Comparison of ENCODE assay signal across 8 cellular contexts in genomic region chr18:50288348-50289102, GRCh38. TPM values are rescaled to one million over a fixed set of nuclear protein-coding genes. Genes with fewer than 3 reads are reported as not detected.
A peak's percentile ranks its signal among the peaks of the same experiment; 100 is the strongest.
DNase-seq lines count a peak whose midpoint lies in the region; ATAC-seq and TF ChIP-seq lines count a peak whose summit lies in the region.
"Not testable (repeated sequence)": the region's sequence is repeated elsewhere in the genome, so short reads cannot be mapped to it uniquely, and the experiment has no call there.

No MANE protein-coding gene starts in this region.

- ATAC-seq in DND-41 (ENCODE audit: insufficient read depth, low read depth); memory B cell (ENCODE audit: low read depth); psoas muscle; upper lobe of right lung: not testable (repeated sequence)

- H3K9me3 ChIP-seq in DND-41 (ENCODE audit: insufficient read depth, low read length, severe bottlenecking); mammary epithelial cell (replicated peaks; ENCODE audit: insufficient read depth, low read length); psoas muscle; upper lobe of right lung: not testable (repeated sequence)

- WGBS in mammary epithelial cell (ENCODE audit: low coverage, missing lambda C conversion rate), result 80% methylated on average over 18 of the region's 21 CpGs
- WGBS in psoas muscle, 3 donors, result 75 to 77% (median 76%) methylated on average over 21 of the region's 21 CpGs

- POLR2A ChIA-PET in activated CD4-positive, alpha-beta memory T cell treated with anti-CD3 and anti-CD28 coated beads for 36 hours (lab: Charles Lee), result not testable (repeated sequence)

- H3K27me3 ChIP-seq in DND-41 (ENCODE audit: insufficient read depth, low read length, poor library complexity); mammary epithelial cell (ENCODE audit: insufficient read depth, low read length); psoas muscle (ENCODE audit: insufficient read depth in 3 of 3, low read length in 2 of 3); upper lobe of right lung: not testable (repeated sequence)

- H3K9me3 Mint-ChIP-seq in activated CD4-positive, alpha-beta memory T cell treated with anti-CD3 and anti-CD28 coated beads for 36 hours; memory B cell: not testable (repeated sequence)

- peak overlapping the region; percentile 84 for H3K27ac ChIP-seq in DND-41 (ENCODE audit: low read length)
- peak overlapping the region; percentile 66 for H3K27ac ChIP-seq in mammary epithelial cell (ENCODE audit: insufficient read depth, low read depth, low read length)
- H3K27ac ChIP-seq in psoas muscle, result peak overlapping the region; percentile 91
- H3K27ac ChIP-seq in upper lobe of right lung, result peak overlapping the region; percentile 94

- H3K27me3 Mint-ChIP-seq in activated CD4-positive, alpha-beta memory T cell treated with anti-CD3 and anti-CD28 coated beads for 36 hours; memory B cell: not testable (repeated sequence)

- H4K20me1 ChIP-seq in DND-41 (ENCODE audit: insufficient read depth, low read length); mammary epithelial cell (ENCODE audit: insufficient read depth, low read length): not testable (repeated sequence)

- not testable (repeated sequence) for BruUV-seq in mammary epithelial cell (replicated peaks; lab: Mats Ljungman, UMichigan)

- peak overlapping the region; percentile 79 for H3K9ac ChIP-seq in DND-41 (ENCODE audit: low read depth, low read length)
- H3K9ac ChIP-seq in mammary epithelial cell (ENCODE audit: insufficient read depth, low read length), result peak overlapping the region; percentile 69

- H3K36me3 Mint-ChIP-seq in activated CD4-positive, alpha-beta memory T cell treated with anti-CD3 and anti-CD28 coated beads for 36 hours, result peaks cover 34% of the 10 kb centered on the region
- H3K36me3 Mint-ChIP-seq in memory B cell, result peaks cover 28% of the 10 kb centered on the region

- in situ Hi-C loops in mammary epithelial cell (cut with MboI; ENCODE audit: low sequenced_read_pairs in 2 of 2), result not testable (repeated sequence)

- H3K4me3 ChIP-seq in DND-41 (ENCODE audit: low read depth in 1 of 2, low read length in 2 of 2) (peak overlapping the region; percentile 40 to 90), mammary epithelial cell (replicated peaks in 1 of 3; ENCODE audit: insufficient read depth in 1 of 3, low read depth in 2 of 3, low read length in 3 of 3) (peak overlapping the region; percentile 88 to 97 (median 95)), fibroblast of the aortic adventitia (ENCODE audit: low read depth, low read length) (peak overlapping the region; percentile 93), psoas muscle (peak overlapping the region; percentile 75), upper lobe of right lung (peak overlapping the region; percentile 74)

- H3K4me1 Mint-ChIP-seq in activated CD4-positive, alpha-beta memory T cell treated with anti-CD3 and anti-CD28 coated beads for 36 hours (ENCODE audit: low read depth), result peaks cover 22% of the 10 kb centered on the region
- H3K4me1 Mint-ChIP-seq in memory B cell, result peaks cover 20% of the 10 kb centered on the region

- H3K36me3 ChIP-seq in DND-41 (ENCODE audit: insufficient read depth, low read length), result peaks cover 32% of the 10 kb centered on the region
- H3K36me3 ChIP-seq in mammary epithelial cell (ENCODE audit: insufficient read depth, low read length); upper lobe of right lung: not testable (repeated sequence)
- H3K36me3 ChIP-seq in psoas muscle (ENCODE audit: insufficient read depth in 1 of 2, low read depth in 1 of 2), result peaks cover 0 to 25% of the 10 kb centered on the region in 2 donors

- CTCF ChIA-PET in activated CD4-positive, alpha-beta memory T cell treated with anti-CD3 and anti-CD28 coated beads for 36 hours (lab: Charles Lee), result interaction anchor here (0.6 to 2.0 kb wide), 3 partner anchors 19 to 69 kb away, joined by 3 to 11 read pairs (median 4); no protein-coding TSS in a partner anchor
- CTCF ChIA-PET in mammary epithelial cell (lab: Charles Lee; ENCODE audit: low non-redundant PET), result not testable (repeated sequence)

- H3K4me1 ChIP-seq in DND-41 (ENCODE audit: insufficient read depth, low read length) (peaks cover 20% of the 10 kb centered on the region), mammary epithelial cell (ENCODE audit: insufficient read depth, low read length) (peaks cover 26% of the 10 kb centered on the region)
- not testable (repeated sequence) for H3K4me1 ChIP-seq in psoas muscle, upper lobe of right lung

- H3K79me2 ChIP-seq in DND-41 (ENCODE audit: insufficient read depth, low read length) (peaks cover 31% of the 10 kb centered on the region), mammary epithelial cell (ENCODE audit: insufficient read depth, low read length) (peaks cover 30% of the 10 kb centered on the region)

- intact Hi-C loops in activated CD4-positive, alpha-beta memory T cell treated with anti-CD3 and anti-CD28 coated beads for 36 hours (cut with micrococcal nuclease), result loop anchor here (1.0 to 10.0 kb wide), 4 partner anchors 10 to 1354 kb away; partner anchors contain the start of gene ACAA2
- intact Hi-C loops in mammary epithelial cell (cut with micrococcal nuclease) (loop anchor here (5.0 kb wide), 1 partner anchor 139 kb away; no protein-coding TSS in a partner anchor), psoas muscle (cut with DNase I) (loop anchor here in 1 of 2 donors (10.0 kb wide), 1 partner anchor 906 kb away; the partner anchor contains the start of gene MEX3C)
- intact Hi-C loops in upper lobe of right lung (cut with DNase I), result not testable (repeated sequence)

- dilution Hi-C loops in mammary epithelial cell (cut with HindIII; ENCODE audit: low sequenced_read_pairs), result not testable (repeated sequence)

- peak overlapping the region; percentile 76; the same call in 1 of the 2 replicates for H3K4me2 ChIP-seq in DND-41 (ENCODE audit: insufficient read depth, low read length)
- peak overlapping the region; percentile 83 for H3K4me2 ChIP-seq in mammary epithelial cell (ENCODE audit: insufficient read depth, low read depth, low read length)

- H3K4me3 Mint-ChIP-seq in activated CD4-positive, alpha-beta memory T cell treated with anti-CD3 and anti-CD28 coated beads for 36 hours, result peak overlapping the region; percentile 88
- H3K4me3 Mint-ChIP-seq in memory B cell, result peak overlapping the region; percentile 97

- not testable (repeated sequence) for TF ChIP-seq CTCF in DND-41 (IDR thresholded peaks at IDR 0.05; ENCODE audit: borderline replicate concordance, extremely low read depth, low read length, poor library complexity, severe bottlenecking); mammary epithelial cell (conservative IDR thresholded peaks at IDR 0.05 in 1 of 2, IDR thresholded peaks at IDR 0.05 in 1 of 2; ENCODE audit: extremely low read depth in 1 of 2, insufficient read depth in 1 of 2, low read depth in 1 of 2, low read length in 2 of 2); fibroblast of the aortic adventitia (IDR thresholded peaks at IDR 0.05; ENCODE audit: insufficient read depth, low read length); psoas muscle (IDR thresholded peaks at IDR 0.05); upper lobe of right lung (IDR thresholded peaks at IDR 0.05)

- not testable (repeated sequence) for DNase-seq in DND-41; activated CD4-positive, alpha-beta memory T cell treated with anti-CD3 and anti-CD28 coated beads for 36 hours; mammary epithelial cell; fibroblast of the aortic adventitia (ENCODE audit: low read depth); memory B cell (ENCODE audit: low spot score in 2 of 2); psoas muscle; upper lobe of right lung
- peak; percentile 35 for DNase-seq in NCI-H1105 treated with DMSO at 0.1 percent for 48 hours (lab: John Stamatoyannopoulos, UW)

- H2AFZ ChIP-seq in DND-41 (ENCODE audit: low read depth, low read length), result peak overlapping the region; percentile 95
- peak overlapping the region; percentile 100 for H2AFZ ChIP-seq in mammary epithelial cell (ENCODE audit: low read depth, low read length)

- H3K27ac Mint-ChIP-seq in activated CD4-positive, alpha-beta memory T cell treated with anti-CD3 and anti-CD28 coated beads for 36 hours, result peak overlapping the region; percentile 100
- peak overlapping the region; percentile 85 for H3K27ac Mint-ChIP-seq in memory B cell

RNA-seq across cellular contexts. Expression of gene CXXC1, which starts 1.0 kb away (rescaled TPM):
- total RNA-seq in activated CD4-positive, alpha-beta memory T cell treated with anti-CD3 and anti-CD28 coated beads for 36 hours, result 10 to 100 TPM; 80.8 to 80.9 TPM
- 10 to 100 TPM; 27.7 to 78.2 TPM for total RNA-seq in mammary epithelial cell
- 67.3 TPM for polyA plus RNA-seq in mammary epithelial cell
- polyA minus RNA-seq in mammary epithelial cell, result 25.7 TPM
- total RNA-seq in fibroblast of the aortic adventitia (ENCODE audit: low replicate concordance), result 44.6 and 68.4 TPM in 2 replicates
- 10 to 100 TPM; 20.0 to 30.9 (median 21.7) TPM for total RNA-seq in psoas muscle
- 10 to 100 TPM; 28.0 to 71.6 (median 52.4) TPM for polyA plus RNA-seq in psoas muscle
- 75.9 TPM for total RNA-seq in upper lobe of right lung

RNA-seq across cellular contexts. Expression of gene MBD1, which starts 7.2 kb away (rescaled TPM):
- total RNA-seq in activated CD4-positive, alpha-beta memory T cell treated with anti-CD3 and anti-CD28 coated beads for 36 hours, result 10 to 100 TPM; 69.4 to 70.5 TPM
- total RNA-seq in mammary epithelial cell (100 to 1,000 TPM; 102 to 196 TPM), fibroblast of the aortic adventitia (ENCODE audit: low replicate concordance) (42.7 and 50.3 TPM in 2 replicates), psoas muscle (10 to 100 TPM; 47.3 to 67.2 (median 51.5) TPM), upper lobe of right lung (56.3 TPM)
- polyA plus RNA-seq in mammary epithelial cell (83.4 TPM), psoas muscle (10 to 100 TPM; 33.5 to 97.6 (median 52.6) TPM)
- polyA minus RNA-seq in mammary epithelial cell, result 81.4 TPM

RNA-seq across cellular contexts. Expression of gene CFAP53, which starts 22.2 kb away (rescaled TPM):
- under 1 TPM; 0.26 to 0.48 TPM for total RNA-seq in activated CD4-positive, alpha-beta memory T cell treated with anti-CD3 and anti-CD28 coated beads for 36 hours
- total RNA-seq in mammary epithelial cell, result 1 to 10 TPM in 1 of 2 donors, under 1 TPM in 1; 0.67 to 1.7 TPM
- 0.29 TPM for polyA plus RNA-seq in mammary epithelial cell
- not detected for polyA minus RNA-seq in mammary epithelial cell
- total RNA-seq in fibroblast of the aortic adventitia (ENCODE audit: low replicate concordance), result 0.27 and 0.57 TPM in 2 replicates
- 1 to 10 TPM in 1 of 4 donors, under 1 TPM in 3; 0.37 to 1.6 (median 0.51) TPM for total RNA-seq in psoas muscle
- polyA plus RNA-seq in psoas muscle, result 1 to 10 TPM in 1 of 3 donors, under 1 TPM in 2; 0.52 to 1.3 (median 0.96) TPM
- total RNA-seq in upper lobe of right lung, result not detected
